Comparison of ENCODE assay signal across 13 cellular contexts in genomic region chr19:12797141-12797587, GRCh38. TPM values are rescaled to one million over a fixed set of nuclear protein-coding genes. Genes with fewer than 3 reads are reported as not detected.
A peak's percentile ranks its signal among the peaks of the same experiment; 100 is the strongest.
DNase-seq lines count a peak whose midpoint lies in the region; ATAC-seq and TF ChIP-seq lines count a peak whose summit lies in the region.
"Had no signal": no experiment of that assay in that cellular context is flagged by ENCODE, and none has a peak within 500 bp of the region (broad histone marks: within the 10 kb centered on the region; RNA-seq: fewer than 3 reads in every experiment).

No MANE protein-coding gene starts in this region.

- peaks cover 60% of the 10 kb centered on the region for H3F3A ChIP-seq in neural progenitor cell (ENCODE audit: low read depth)

- no peak overlapping the region for H3K4me2 ChIP-seq in neural progenitor cell

- H3K4me3 Mint-ChIP-seq in activated CD4-positive, alpha-beta T cell treated with anti-CD3 and anti-CD28 coated beads, Interleukin-2, amount 10 ng/mL, durations not matched to agents 24 days and 14 days, result no peak overlapping the region
- H3K4me3 Mint-ChIP-seq in CD8-positive, alpha-beta memory T cell, result no peak overlapping the region
- peak overlapping the region; percentile 75 for H3K4me3 Mint-ChIP-seq in neural progenitor cell

- no peak overlapping the region for H2AFZ ChIP-seq in neural progenitor cell (replicated peaks)

- no peak overlapping the region for H3K27ac Mint-ChIP-seq in activated CD4-positive, alpha-beta T cell treated with anti-CD3 and anti-CD28 coated beads, Interleukin-2, amount 10 ng/mL, durations not matched to agents 24 days and 14 days
- H3K27ac Mint-ChIP-seq in CD8-positive, alpha-beta memory T cell, result peak overlapping the region in 3 of 8 donors; percentile 46 to 92 (median 70)
- H3K27ac Mint-ChIP-seq in neural progenitor cell, result no peak overlapping the region

- H3K4me1 ChIP-seq in CD8-positive, alpha-beta memory T cell (ENCODE audit: insufficient read depth, low read length), result peaks cover 42% of the 10 kb centered on the region
- peaks cover 11% of the 10 kb centered on the region for H3K4me1 ChIP-seq in RWPE2 (ENCODE audit: insufficient read depth, poor library complexity, severe bottlenecking)
- H3K4me1 ChIP-seq in neural progenitor cell, result peaks cover 17% of the 10 kb centered on the region

- H3K9ac ChIP-seq in neural progenitor cell, result no peak overlapping the region

- H4K20me1 ChIP-seq in neural progenitor cell (ENCODE audit: low read depth), result peaks cover 22% of the 10 kb centered on the region

- POLR2A ChIA-PET in CD8-positive, alpha-beta memory T cell (lab: Charles Lee), result interaction anchor here (7.5 kb wide), 1 partner anchor 20 kb away, joined by 167 read pairs; no protein-coding TSS in a partner anchor

- peaks cover 11% of the 10 kb centered on the region for H3K36me3 ChIP-seq in CD8-positive, alpha-beta memory T cell (ENCODE audit: insufficient read depth, low read length)
- H3K36me3 ChIP-seq in RWPE2 (ENCODE audit: low read depth) (peaks cover 30% of the 10 kb centered on the region), neural progenitor cell (no peaks in the 10 kb centered on the region)

- TF ChIP-seq CTCF in RWPE2 (IDR thresholded peaks at IDR 0.05; ENCODE audit: poor library complexity, severe bottlenecking) (no peak), neural progenitor cell (IDR thresholded peaks at IDR 0.05) (no peak)

- H3K9me3 Mint-ChIP-seq in activated CD4-positive, alpha-beta T cell treated with anti-CD3 and anti-CD28 coated beads, Interleukin-2, amount 10 ng/mL, durations not matched to agents 24 days and 14 days, result no peaks in the 10 kb centered on the region
- peaks cover 0 to 4% (median 2%) of the 10 kb centered on the region in 5 donors for H3K9me3 Mint-ChIP-seq in CD8-positive, alpha-beta memory T cell
- H3K9me3 Mint-ChIP-seq in neural progenitor cell, result no peaks in the 10 kb centered on the region

- peaks cover 25% of the 10 kb centered on the region for H3K79me2 ChIP-seq in neural progenitor cell (ENCODE audit: low read depth)

- no peaks in the 10 kb centered on the region for H3K9me3 ChIP-seq in CD8-positive, alpha-beta memory T cell (ENCODE audit: low read length)
- H3K9me3 ChIP-seq in RWPE2 (ENCODE audit: severe bottlenecking) (no peaks in the 10 kb centered on the region), neural progenitor cell (ENCODE audit: low read depth) (no peaks in the 10 kb centered on the region)

- peaks cover 37% of the 10 kb centered on the region for H3K4me1 Mint-ChIP-seq in activated CD4-positive, alpha-beta T cell treated with anti-CD3 and anti-CD28 coated beads, Interleukin-2, amount 10 ng/mL, durations not matched to agents 24 days and 14 days
- peaks cover 29 to 46% (median 39%) of the 10 kb centered on the region in 3 donors for H3K4me1 Mint-ChIP-seq in CD8-positive, alpha-beta memory T cell
- peaks cover 23% of the 10 kb centered on the region for H3K4me1 Mint-ChIP-seq in neural progenitor cell

- no peak for ATAC-seq in RWPE2 (ENCODE audit: low read depth)
- ATAC-seq in GM19035 (IDR thresholded peaks at IDR 0.05; ENCODE audit: unreplicated experiment), result no peak

- no peaks in the 10 kb centered on the region for H3K27me3 Mint-ChIP-seq in activated CD4-positive, alpha-beta T cell treated with anti-CD3 and anti-CD28 coated beads, Interleukin-2, amount 10 ng/mL, durations not matched to agents 24 days and 14 days
- peaks cover 0 to 21% of the 10 kb centered on the region in 2 donors for H3K27me3 Mint-ChIP-seq in CD8-positive, alpha-beta memory T cell
- peaks cover 4% of the 10 kb centered on the region for H3K27me3 Mint-ChIP-seq in neural progenitor cell (ENCODE audit: insufficient read depth, low read depth)
- H3K27me3 Mint-ChIP-seq: CD4-positive, alpha-beta memory T cell had no signal

- CTCF ChIA-PET in CD8-positive, alpha-beta memory T cell (lab: Charles Lee), result interaction anchor here (0.6 to 13.7 kb wide), 6 partner anchors 10 to 83 kb away, joined by 3 to 483 read pairs (median 16); partner anchors contain the start of gene HOOK2

- no peaks in the 10 kb centered on the region for H3K27me3 ChIP-seq in CD8-positive, alpha-beta memory T cell (ENCODE audit: insufficient read depth, low read length, poor library complexity, severe bottlenecking)
- no peaks in the 10 kb centered on the region for H3K27me3 ChIP-seq in RWPE2 (ENCODE audit: insufficient read depth, poor library complexity, severe bottlenecking)
- peaks cover 19% of the 10 kb centered on the region for H3K27me3 ChIP-seq in neural progenitor cell

- peak overlapping the region; percentile 13 for H3K27ac ChIP-seq in CD8-positive, alpha-beta memory T cell (ENCODE audit: low read depth, low read length)
- peak overlapping the region; percentile 99 for H3K27ac ChIP-seq in RWPE2 (ENCODE audit: poor library complexity, severe bottlenecking)
- H3K27ac ChIP-seq in neural progenitor cell, result no peak overlapping the region
- H3K27ac ChIP-seq: SK-N-MC had no signal

- intact Hi-C loops in activated CD4-positive, alpha-beta T cell treated with anti-CD3 and anti-CD28 coated beads, Interleukin-2, amount 10 ng/mL, durations not matched to agents 24 days and 14 days (cut with micrococcal nuclease), result no loop called here

- DNase-seq in activated CD4-positive, alpha-beta T cell treated with anti-CD3 and anti-CD28 coated beads, Interleukin-2, amount 10 ng/mL, durations not matched to agents 24 days and 14 days, result peak; percentile 57
- no peak for DNase-seq in activated CD4-positive, alpha-beta T cell treated with anti-CD3 and anti-CD28 coated beads, Interleukin-2, amount 50 U/mL, for 1 hour
- no peak for DNase-seq in CD8-positive, alpha-beta memory T cell
- DNase-seq in RWPE2 (ENCODE audit: low spot score) (no peak), neural progenitor cell (ENCODE audit: low spot score) (no peak)
- no peak for DNase-seq in stimulated activated naive CD4-positive, alpha-beta T cell treated with Interleukin-2 at 50 U/mL for 16 hours (lab: John Stamatoyannopoulos, UW)
- DNase-seq: NCI-H1436 treated with DMSO at 0.1 percent for 48 hours had no signal

- peaks cover 42% of the 10 kb centered on the region for H3K36me3 Mint-ChIP-seq in activated CD4-positive, alpha-beta T cell treated with anti-CD3 and anti-CD28 coated beads, Interleukin-2, amount 10 ng/mL, durations not matched to agents 24 days and 14 days (ENCODE audit: low read depth)
- peaks cover 0 to 26% (median 6%) of the 10 kb centered on the region in 3 donors for H3K36me3 Mint-ChIP-seq in CD8-positive, alpha-beta memory T cell
- H3K36me3 Mint-ChIP-seq in neural progenitor cell, result peaks cover 7% of the 10 kb centered on the region

- no peak overlapping the region for H3K4me3 ChIP-seq in CD8-positive, alpha-beta memory T cell (ENCODE audit: low read length)
- H3K4me3 ChIP-seq in RWPE2 (ENCODE audit: severe bottlenecking) (no peak overlapping the region), neural progenitor cell (no peak overlapping the region)
- H3K4me3 ChIP-seq: SK-N-MC had no signal

RNA-seq across cellular contexts. Expression of gene PRDX2, which starts 4.4 kb away (rescaled TPM):
- total RNA-seq in activated CD4-positive, alpha-beta T cell treated with anti-CD3 and anti-CD28 coated beads, Interleukin-2, amount 10 ng/mL, durations not matched to agents 24 days and 14 days, result 277 and 294 TPM in 2 replicates
- total RNA-seq in CD8-positive, alpha-beta memory T cell, result 100 to 1,000 TPM; 183 to 184 TPM
- polyA plus RNA-seq in CD8-positive, alpha-beta memory T cell, result 257 TPM
- total RNA-seq in neural progenitor cell (ENCODE audit: low replicate concordance), result 463 and 727 TPM in 2 replicates

RNA-seq across cellular contexts. Expression of gene THSD8, which starts 4.7 kb away (rescaled TPM):
- total RNA-seq in activated CD4-positive, alpha-beta T cell treated with anti-CD3 and anti-CD28 coated beads, Interleukin-2, amount 10 ng/mL, durations not matched to agents 24 days and 14 days, result 26.8 and 32.7 TPM in 2 replicates
- 10 to 100 TPM; 24.6 to 31.0 TPM for total RNA-seq in CD8-positive, alpha-beta memory T cell
- polyA plus RNA-seq in CD8-positive, alpha-beta memory T cell, result not detected
- not detected in 2 replicates for total RNA-seq in neural progenitor cell (ENCODE audit: low replicate concordance)
- total RNA-seq: H4, HT-29, NCI-H460 had no signal

RNA-seq across cellular contexts. Expression of gene JUNB, which starts 5.9 kb away (rescaled TPM):
- 302 and 310 TPM in 2 replicates for total RNA-seq in activated CD4-positive, alpha-beta T cell treated with anti-CD3 and anti-CD28 coated beads, Interleukin-2, amount 10 ng/mL, durations not matched to agents 24 days and 14 days
- total RNA-seq in CD8-positive, alpha-beta memory T cell, result 100 to 1,000 TPM; 249 to 259 TPM
- 1,529 TPM for polyA plus RNA-seq in CD8-positive, alpha-beta memory T cell
- 1.5 and 12.6 TPM in 2 replicates for total RNA-seq in neural progenitor cell (ENCODE audit: low replicate concordance)

RNA-seq across cellular contexts. Expression of gene RNASEH2A, which starts 9.2 kb away (rescaled TPM):
- total RNA-seq in activated CD4-positive, alpha-beta T cell treated with anti-CD3 and anti-CD28 coated beads, Interleukin-2, amount 10 ng/mL, durations not matched to agents 24 days and 14 days, result 35.8 and 51.5 TPM in 2 replicates
- 10 to 100 TPM; 51.5 to 62.4 TPM for total RNA-seq in CD8-positive, alpha-beta memory T cell
- 24.1 TPM for polyA plus RNA-seq in CD8-positive, alpha-beta memory T cell
- total RNA-seq in neural progenitor cell (ENCODE audit: low replicate concordance), result 60.3 and 61.3 TPM in 2 replicates

RNA-seq across cellular contexts. Expression of gene HOOK2, which starts 21.8 kb away (rescaled TPM):
- 17.8 and 18.3 TPM in 2 replicates for total RNA-seq in activated CD4-positive, alpha-beta T cell treated with anti-CD3 and anti-CD28 coated beads, Interleukin-2, amount 10 ng/mL, durations not matched to agents 24 days and 14 days
- 10 to 100 TPM in 1 of 2 experiments, 1 to 10 TPM in 1; 9.8 to 11.4 TPM for total RNA-seq in CD8-positive, alpha-beta memory T cell
- 2.9 TPM for polyA plus RNA-seq in CD8-positive, alpha-beta memory T cell
- 14.3 and 25.1 TPM in 2 replicates for total RNA-seq in neural progenitor cell (ENCODE audit: low replicate concordance)

Comparison
In these comparisons a context has a peak if more than half of its experiments do, and no peak if none do; other contexts are left out.
1. RNA of gene THSD8, which starts 4.7 kb away (total RNA-seq): 26.8 to 32.7 TPM in activated CD4-positive, alpha-beta T cell treated with anti-CD3 and anti-CD28 coated beads, Interleukin-2, amount 10 ng/mL, durations not matched to agents 24 days and 14 days and 24.6 to 31.0 TPM in CD8-positive, alpha-beta memory T cell; not detected in neural progenitor cell; every median in the first group is over 10 times any median in the second.
2. RNA of gene JUNB, which starts 5.9 kb away (total RNA-seq): 302 to 310 TPM in activated CD4-positive, alpha-beta T cell treated with anti-CD3 and anti-CD28 coated beads, Interleukin-2, amount 10 ng/mL, durations not matched to agents 24 days and 14 days and 249 to 259 TPM in CD8-positive, alpha-beta memory T cell; 1.5 to 12.6 TPM in neural progenitor cell; every median in the first group is over 10 times any median in the second.